ENCODE assay signal across 26 cellular contexts in the genomic region with DNA sequence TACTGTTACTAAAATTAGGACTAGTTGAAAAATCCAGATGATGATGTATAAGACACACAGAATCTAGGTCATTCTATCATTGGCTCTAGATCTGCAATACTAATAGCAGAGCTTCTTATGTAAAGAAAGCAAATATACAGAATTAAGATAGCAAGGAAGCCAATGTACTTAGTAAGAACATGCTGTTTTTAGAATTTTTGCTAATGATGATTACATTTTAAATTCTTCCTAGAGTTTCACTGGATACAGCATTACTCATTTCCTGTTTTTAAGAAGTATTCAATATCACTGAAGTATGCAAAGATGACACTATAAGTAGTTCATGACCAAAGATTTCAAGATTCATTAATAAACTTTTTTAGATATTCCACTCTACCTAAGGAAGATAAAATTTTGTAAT.
A peak's percentile ranks its signal among the peaks of the same experiment; 100 is the strongest.
DNase-seq lines count a peak whose midpoint lies in the region; FAIRE-seq and TF ChIP-seq lines count a peak whose summit lies in the region.
"Had no signal": no experiment of that assay in that cellular context is flagged by ENCODE, and none has a peak within 500 bp of the region (broad histone marks: within the 10 kb centered on the region; RNA-seq: fewer than 3 reads in every experiment).

No MANE protein-coding gene starts in this region.

- no peak overlapping the region for H3K9ac ChIP-seq in keratinocyte (ENCODE audit: control insufficient read depth, extremely low read depth, insufficient read depth, low read length)

- no peaks in the 10 kb centered on the region for H3K9me1 ChIP-seq in keratinocyte (ENCODE audit: control insufficient read depth, extremely low read depth, insufficient read depth, low read length)

- H3K27me3 ChIP-seq in keratinocyte (ENCODE audit: control insufficient read depth, extremely low read depth, insufficient read depth, low read length): no peaks in the 10 kb centered on the region
- H3K27me3 ChIP-seq: cardiac muscle cell, esophagus squamous epithelium, neutrophil had no signal

- no peaks in the 10 kb centered on the region for H3K9me3 ChIP-seq in keratinocyte (ENCODE audit: control insufficient read depth, low read depth, low read length)
- H3K9me3 ChIP-seq: neutrophil had no signal

- H3K4me2 ChIP-seq in keratinocyte (ENCODE audit: control insufficient read depth, extremely low read depth, insufficient read depth, low read depth, low read length): peak overlapping the region; percentile 52
- H3K4me2 ChIP-seq: GM23338 had no signal

- H2AFZ ChIP-seq in keratinocyte (ENCODE audit: control insufficient read depth, low read length): peak overlapping the region; percentile 1
- H2AFZ ChIP-seq: GM23338 had no signal

- dilution Hi-C loops in keratinocyte (cut with MboI; ENCODE audit: extremely low pct_ligation_motif_present, low sequenced_read_pairs): no loop called here

- no peaks in the 10 kb centered on the region for H4K20me1 ChIP-seq in keratinocyte (ENCODE audit: control insufficient read depth, extremely low read depth, insufficient read depth, low read length)

- no peak for TF ChIP-seq CTCF in AG10803 (conservative IDR thresholded peaks at IDR 0.05; ENCODE audit: low read length)
- TF ChIP-seq CTCF in keratinocyte (optimal IDR thresholded peaks at IDR 0.05 in 1 of 3, IDR thresholded peaks at IDR 0.05 in 1 of 3, conservative IDR thresholded peaks at IDR 0.05 in 1 of 3; ENCODE audit: extremely low read depth in 1 of 3, insufficient read depth in 2 of 3, low read length in 3 of 3): no peak

- no peak for FAIRE-seq in keratinocyte (lab: Jason Lieb, UNC)

- H3K79me2 ChIP-seq in keratinocyte (ENCODE audit: control insufficient read depth, insufficient read depth, low read length): no peaks in the 10 kb centered on the region

- no peaks in the 10 kb centered on the region for H3K36me3 ChIP-seq in keratinocyte (ENCODE audit: control insufficient read depth in 2 of 2, extremely low read depth in 1 of 2, insufficient read depth in 2 of 2, low read length in 2 of 2)
- H3K36me3 ChIP-seq: cardiac muscle cell, esophagus squamous epithelium, neutrophil had no signal

- DNase-seq in AG10803 (ENCODE audit: low read depth) (peak; percentile 31), M059J (ENCODE audit: low read depth) (peak; percentile 37), dermis blood vessel endothelial cell (peak; percentile 47), keratinocyte (ENCODE audit: low read depth, low spot score) (no peak), kidney glomerular epithelial cell (lab: John Stamatoyannopoulos, UW) (no peak), NCI-H1105 treated with DMSO at 0.1 percent for 48 hours (lab: John Stamatoyannopoulos, UW) (no peak), GOT3 (lab: John Stamatoyannopoulos, UW) (no peak)
- no peak for DNase-seq in stimulated activated CD4-positive, alpha-beta T cell treated with anti-CD3 and anti-CD28 coated beads, Interleukin-1b, Interleukin-23, amount 100 ng/mL, for 48 hours
- DNase-seq: activated B cell treated with CpG ODN at 0.5 μM for 24 hours; activated CD8-positive, alpha-beta T cell treated with anti-CD3 and anti-CD28 coated beads for 36 hours; activated T-cell treated with anti-CD3 and anti-CD28 coated beads, Interleukin-2, amount 50 U/mL, for 4 hours; CD8-positive, alpha-beta T cell; DMS53; dorsolateral prefrontal cortex; esophagus squamous epithelium; hippocampal formation; left cardiac atrium; NCI-H2029 treated with DMSO at 0.1 percent for 48 hours; NCI-H510A; right cardiac atrium; SHP77; stimulated activated naive CD8-positive, alpha-beta T cell treated with anti-CD3 and anti-CD28 coated beads, Interleukin-15, Interleukin-2, amounts not matched to agents 100 U/mL and 50 U/mL, for 24 hours; trophoblast cell had no signal

- peaks cover 20% of the 10 kb centered on the region for H3K4me1 ChIP-seq in keratinocyte (ENCODE audit: control insufficient read depth, extremely low read depth, insufficient read depth, low read length)
- H3K4me1 ChIP-seq: esophagus squamous epithelium had no signal

- H3K4me3 ChIP-seq in AG10803 (ENCODE audit: low read length) (no peak overlapping the region), keratinocyte (ENCODE audit: control insufficient read depth in 2 of 3, extremely low read depth in 1 of 3, insufficient read depth in 2 of 3, low read depth in 1 of 3, low read length in 3 of 3) (no peak overlapping the region)
- H3K4me3 ChIP-seq: cardiac muscle cell, dorsolateral prefrontal cortex, esophagus squamous epithelium, GM23338 had no signal

- H3K27ac ChIP-seq in keratinocyte (ENCODE audit: control insufficient read depth, insufficient read depth, low read length): peak overlapping the region; percentile 33
- H3K27ac ChIP-seq: cardiac muscle cell, dorsolateral prefrontal cortex, esophagus squamous epithelium, neutrophil had no signal

Comparison
In these comparisons a context has a peak if more than half of its experiments do, and no peak if none do; other contexts are left out.
1. DNase-seq: peak in AG10803 (single experiment), M059J (single experiment) and dermis blood vessel endothelial cell (single experiment); none in keratinocyte (single experiment), stimulated activated CD4-positive, alpha-beta T cell treated with anti-CD3 and anti-CD28 coated beads, Interleukin-1b, Interleukin-23, amount 100 ng/mL, for 48 hours (single experiment), kidney glomerular epithelial cell (single experiment), NCI-H1105 treated with DMSO at 0.1 percent for 48 hours (single experiment) and GOT3 (single experiment).